In genomic region chr9:130444565-130445221, GRCh38 we compare ENCODE assay signal across 1 cellular context.
TF ChIP-seq lines count a peak whose summit lies in the region.

ASS1 (plus strand) TSS chr9:130444961; CDS start chr9:130452229, 7,268 bp downstream.

TF ChIP-seq in HepG2, 621 proteins besides CTCF, POLR2A, EP300 and RAD21 (continued from another document):
- TF ChIP-seq, protein P1, sequence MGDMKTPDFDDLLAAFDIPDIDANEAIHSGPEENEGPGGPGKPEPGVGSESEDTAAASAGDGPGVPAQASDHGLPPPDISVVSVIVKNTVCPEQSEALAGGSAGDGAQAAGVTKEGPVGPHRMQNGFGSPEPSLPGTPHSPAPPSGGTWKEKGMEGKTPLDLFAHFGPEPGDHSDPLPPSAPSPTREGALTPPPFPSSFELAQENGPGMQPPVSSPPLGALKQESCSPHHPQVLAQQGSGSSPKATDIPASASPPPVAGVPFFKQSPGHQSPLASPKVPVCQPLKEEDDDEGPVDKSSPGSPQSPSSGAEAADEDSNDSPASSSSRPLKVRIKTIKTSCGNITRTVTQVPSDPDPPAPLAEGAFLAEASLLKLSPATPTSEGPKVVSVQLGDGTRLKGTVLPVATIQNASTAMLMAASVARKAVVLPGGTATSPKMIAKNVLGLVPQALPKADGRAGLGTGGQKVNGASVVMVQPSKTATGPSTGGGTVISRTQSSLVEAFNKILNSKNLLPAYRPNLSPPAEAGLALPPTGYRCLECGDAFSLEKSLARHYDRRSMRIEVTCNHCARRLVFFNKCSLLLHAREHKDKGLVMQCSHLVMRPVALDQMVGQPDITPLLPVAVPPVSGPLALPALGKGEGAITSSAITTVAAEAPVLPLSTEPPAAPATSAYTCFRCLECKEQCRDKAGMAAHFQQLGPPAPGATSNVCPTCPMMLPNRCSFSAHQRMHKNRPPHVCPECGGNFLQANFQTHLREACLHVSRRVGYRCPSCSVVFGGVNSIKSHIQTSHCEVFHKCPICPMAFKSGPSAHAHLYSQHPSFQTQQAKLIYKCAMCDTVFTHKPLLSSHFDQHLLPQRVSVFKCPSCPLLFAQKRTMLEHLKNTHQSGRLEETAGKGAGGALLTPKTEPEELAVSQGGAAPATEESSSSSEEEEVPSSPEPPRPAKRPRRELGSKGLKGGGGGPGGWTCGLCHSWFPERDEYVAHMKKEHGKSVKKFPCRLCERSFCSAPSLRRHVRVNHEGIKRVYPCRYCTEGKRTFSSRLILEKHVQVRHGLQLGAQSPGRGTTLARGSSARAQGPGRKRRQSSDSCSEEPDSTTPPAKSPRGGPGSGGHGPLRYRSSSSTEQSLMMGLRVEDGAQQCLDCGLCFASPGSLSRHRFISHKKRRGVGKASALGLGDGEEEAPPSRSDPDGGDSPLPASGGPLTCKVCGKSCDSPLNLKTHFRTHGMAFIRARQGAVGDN (CRISPR knock-in tag; IDR thresholded peaks at IDR 0.05): peak; percentile 63; the same call in 1 of the 2 replicates
- TF ChIP-seq ZNF740 (CRISPR knock-in tag; IDR thresholded peaks at IDR 0.05) (no peak), ZNF253 (CRISPR knock-in tag; IDR thresholded peaks at IDR 0.05; ENCODE audit: borderline replicate concordance) (no peak), ZMAT3 (CRISPR knock-in tag; conservative IDR thresholded peaks at IDR 0.05) (0 out of 2 replicates have a peak, but pooled peaks have one; percentile 44)
